Comparison of ENCODE assay signal across 26 cellular contexts in the genomic region with DNA sequence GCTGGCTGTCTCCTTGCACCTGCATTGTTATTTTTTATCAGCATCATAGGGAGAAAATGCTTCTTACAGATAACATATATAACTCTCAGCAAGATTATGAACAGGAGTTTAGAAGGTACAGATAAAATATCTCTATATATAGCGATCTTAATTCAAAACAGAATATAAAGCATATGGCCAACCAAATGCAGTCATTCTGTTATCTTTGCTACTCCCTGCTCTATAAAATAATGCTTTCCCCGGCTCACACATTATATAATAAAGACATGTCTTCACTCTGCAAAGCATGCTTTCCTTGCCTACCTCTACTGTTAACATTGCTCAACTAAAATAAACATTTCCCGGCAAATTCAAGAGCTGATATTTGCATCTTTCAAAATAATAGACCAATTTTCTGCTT.
"Had no signal": no experiment of that assay in that cellular context is flagged by ENCODE, and none has a peak within 500 bp of the region (broad histone marks: within the 10 kb centered on the region; RNA-seq: fewer than 3 reads in every experiment).

No MANE protein-coding gene starts in this region.

- H3K4me3 Mint-ChIP-seq: dendritic cell treated with granulocyte-macrophage colony-stimulating factor and Interleukin-4, amounts not matched to agents 40 ng/mL and 50 ng/mL, for 4 days; effector memory CD8-positive, alpha-beta T cell; endodermal cell; mesothelial cell of epicardium; naive B cell had no signal

- H3K27me3 Mint-ChIP-seq: dendritic cell treated with granulocyte-macrophage colony-stimulating factor and Interleukin-4, amounts not matched to agents 40 ng/mL and 50 ng/mL, for 4 days had no signal

- H3K4me1 Mint-ChIP-seq: mesothelial cell of epicardium, naive B cell had no signal

- DNase-seq: colonic mucosa; cortex of kidney; effector CD8-positive, alpha-beta T cell; effector memory CD8-positive, alpha-beta T cell; endodermal cell; erythroblast; esophagus squamous epithelium; foreskin fibroblast; foreskin melanocyte; gastrocnemius medialis; glutamatergic neuron; head of caudate nucleus; heart right ventricle; hippocampal formation; left cardiac atrium; left lung; left ventricle myocardium superior; lower lobe of right lung; mesenchymal stem cell; mucosa of descending colon; naive B cell had no signal

- FAIRE-seq: endometrium, keratinocyte had no signal

- H3K9me3 Mint-ChIP-seq: dendritic cell treated with granulocyte-macrophage colony-stimulating factor and Interleukin-4, amounts not matched to agents 40 ng/mL and 50 ng/mL, for 4 days; effector memory CD8-positive, alpha-beta T cell; endodermal cell; mesothelial cell of epicardium had no signal

- H3K36me3 Mint-ChIP-seq: mesothelial cell of epicardium, naive B cell had no signal

- ATAC-seq: effector memory CD8-positive, alpha-beta T cell; esophagus mucosa; gastrocnemius medialis; heart right ventricle; left cardiac atrium; left lung; left ventricle myocardium superior; lower lobe of right lung; mucosa of descending colon had no signal

- H3K27ac Mint-ChIP-seq: dendritic cell treated with granulocyte-macrophage colony-stimulating factor and Interleukin-4, amounts not matched to agents 40 ng/mL and 50 ng/mL, for 4 days; effector memory CD8-positive, alpha-beta T cell; endodermal cell; mesothelial cell of epicardium; naive B cell had no signal
